ENCODE assay signal across 8 cellular contexts in the genomic region with DNA sequence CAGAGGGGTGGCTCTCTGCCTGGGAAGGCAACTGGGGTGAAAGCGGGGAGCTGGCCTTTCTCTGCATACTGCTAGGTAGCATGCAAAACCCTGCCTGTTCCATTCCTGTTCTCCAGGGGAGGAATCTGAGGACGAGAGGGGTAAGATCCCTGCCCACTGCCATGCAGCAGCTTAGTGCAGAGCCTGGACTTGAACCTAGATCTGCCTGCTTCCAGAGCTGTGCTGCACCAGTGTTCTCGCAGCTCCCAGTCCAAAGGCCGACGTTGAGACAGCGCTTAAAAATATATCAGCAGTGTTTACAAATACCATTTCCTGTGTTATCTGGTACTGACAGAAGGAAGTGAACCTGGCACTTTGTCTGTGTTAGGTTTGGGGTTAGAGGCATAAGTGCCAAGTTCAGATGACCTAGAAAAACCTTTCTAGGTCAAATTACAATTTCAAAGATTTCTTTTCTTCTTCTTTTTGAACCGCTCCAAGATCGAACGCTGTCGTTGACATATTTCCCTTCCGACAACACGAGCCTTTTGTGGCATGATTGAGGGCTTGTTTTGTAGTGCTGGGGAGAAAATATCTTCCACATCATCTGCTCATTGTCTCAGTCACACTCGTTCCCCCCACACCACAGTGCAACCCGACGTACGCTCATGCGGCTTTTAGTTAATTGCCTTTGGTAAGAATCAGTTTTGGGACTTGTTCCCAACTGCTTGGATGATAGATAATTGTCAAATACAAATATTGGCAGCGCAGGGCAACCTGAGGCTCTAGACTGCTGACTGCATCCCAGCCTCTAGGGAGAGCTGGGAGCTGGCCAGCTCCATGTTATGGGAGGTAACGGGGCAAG. TPM values are rescaled to one million over a fixed set of nuclear protein-coding genes. Genes with fewer than 3 reads are reported as not detected.
DNase-seq lines count a peak whose midpoint lies in the region; ATAC-seq and TF ChIP-seq lines count a peak whose summit lies in the region.

No MANE protein-coding gene starts in this region.

- no peaks in the 10 kb centered on the region for H3K9me3 ChIP-seq in fibroblast of lung (ENCODE audit: control insufficient read depth, insufficient read depth, low read depth, low read length)
- no peaks in the 10 kb centered on the region for H3K9me3 ChIP-seq in upper lobe of left lung

- no peak for TF ChIP-seq CTCF in fibroblast of lung (conservative IDR thresholded peaks at IDR 0.05 in 1 of 2, IDR thresholded peaks at IDR 0.05 in 1 of 2; ENCODE audit: low read depth in 1 of 2, low read length in 2 of 2)
- no peak for TF ChIP-seq CTCF in upper lobe of left lung (IDR thresholded peaks at IDR 0.05)
- TF ChIP-seq CTCF in type B pancreatic cell (conservative IDR thresholded peaks at IDR 0.05) = no peak

- peaks cover 20% of the 10 kb centered on the region for H3K79me2 ChIP-seq in fibroblast of lung (ENCODE audit: control insufficient read depth, insufficient read depth, low read length)

- H3K36me3 ChIP-seq in fibroblast of lung (ENCODE audit: control insufficient read depth, insufficient read depth, low read length) = no peaks in the 10 kb centered on the region
- no peaks in the 10 kb centered on the region for H3K36me3 ChIP-seq in upper lobe of left lung

- H3K27me3 ChIP-seq in fibroblast of lung (ENCODE audit: control insufficient read depth, insufficient read depth, low read length) (no peaks in the 10 kb centered on the region), upper lobe of left lung (no peaks in the 10 kb centered on the region)

- TF ChIP-seq EP300 in upper lobe of left lung (IDR thresholded peaks at IDR 0.05) = peak in 2 of 4 donors; percentile 78 to 85

- no peak overlapping the region for H3K4me3 ChIP-seq in fibroblast of lung (replicated peaks in 1 of 4; ENCODE audit: control extremely low read depth in 1 of 4, insufficient read depth in 1 of 4, low read depth in 3 of 4, low read length in 4 of 4)
- H3K4me3 ChIP-seq in upper lobe of left lung = no peak overlapping the region

- no peak overlapping the region for H2AFZ ChIP-seq in fibroblast of lung (ENCODE audit: low read length)

- peaks cover 16% of the 10 kb centered on the region for H3K27me3 Mint-ChIP-seq in type B pancreatic cell

- no peaks in the 10 kb centered on the region for H3K9me3 Mint-ChIP-seq in type B pancreatic cell

- H3K36me3 Mint-ChIP-seq in type B pancreatic cell = no peaks in the 10 kb centered on the region

- H4K20me1 ChIP-seq in fibroblast of lung (ENCODE audit: control insufficient read depth, extremely low read depth, insufficient read depth, low read length) = no peaks in the 10 kb centered on the region

- ATAC-seq in upper lobe of left lung (ENCODE audit: low FRiP score in 2 of 2) (peak in 1 of 2 donors; percentile 44), HG03108 (IDR thresholded peaks at IDR 0.05; ENCODE audit: unreplicated experiment) (no peak)

- H3K9ac ChIP-seq in fibroblast of lung (ENCODE audit: insufficient read depth, low read length) = no peak overlapping the region

- WGBS in upper lobe of left lung, 2 donors = 18 to 23% methylated on average over 17 to 19 of the region's 19 CpGs

- no peak overlapping the region for H3K27ac Mint-ChIP-seq in type B pancreatic cell

- H3K27ac ChIP-seq in fibroblast of lung (ENCODE audit: insufficient read depth, low read length) (no peak overlapping the region), upper lobe of left lung (peak overlapping the region; percentile 11 to 55 (median 28))

- TF ChIP-seq POLR2A in upper lobe of left lung (IDR thresholded peaks at IDR 0.05) = no peak

- no peak overlapping the region for H3K4me3 Mint-ChIP-seq in type B pancreatic cell

- H3K4me1 ChIP-seq in fibroblast of lung (ENCODE audit: control insufficient read depth, extremely low read depth, insufficient read depth, low read length) = peaks cover 35% of the 10 kb centered on the region
- peaks cover 62 to 69% (median 63%) of the 10 kb centered on the region in 4 donors for H3K4me1 ChIP-seq in upper lobe of left lung

- DNase-seq in stimulated activated naive CD4-positive, alpha-beta T cell (lab: John Stamatoyannopoulos, UW) = peak; percentile 15 to 71 (median 41)
- no peak for DNase-seq in stimulated activated naive CD4-positive, alpha-beta T cell treated with Interleukin-2 at 50 U/mL for 16 hours (lab: John Stamatoyannopoulos, UW)
- DNase-seq in OCI-M2 (lab: John Stamatoyannopoulos, UW; ENCODE audit: unreplicated experiment) (peak; percentile 23), fibroblast of lung (ENCODE audit: low read depth in 2 of 2) (peak; percentile 53 to 57), upper lobe of left lung (no peak), type B pancreatic cell (ENCODE audit: extremely low spot score, unreplicated experiment) (no peak), globus pallidus (ENCODE audit: low spot score) (no peak)

- peaks cover 16% of the 10 kb centered on the region for H3K4me1 Mint-ChIP-seq in type B pancreatic cell (ENCODE audit: unreplicated experiment)

- H3K4me2 ChIP-seq in fibroblast of lung (ENCODE audit: extremely low read depth, insufficient read depth, low read length) = peak overlapping the region; percentile 11

RNA-seq across cellular contexts. Expression of gene TOX2, which starts 44.6 kb away (rescaled TPM):
- total RNA-seq in fibroblast of lung (4.4 and 5.9 TPM in 2 replicates), upper lobe of left lung (10 to 100 TPM in 5 of 6 donors, 1 to 10 TPM in 1; 7.2 to 29.3 (median 23.7) TPM), type B pancreatic cell (ENCODE audit: low replicate concordance) (1.5 and 4.7 TPM in 2 replicates)
- 9.6 and 14.8 TPM in 2 replicates for polyA plus RNA-seq in fibroblast of lung
- polyA plus RNA-seq in fibroblast of lung (2012) = 31.4 and 38.5 TPM in 2 replicates
- 20.1 and 28.9 TPM in 2 replicates for polyA minus RNA-seq in fibroblast of lung (ENCODE audit: low replicate concordance)

Comparison
In these comparisons a context has a peak if more than half of its experiments do, and no peak if none do; other contexts are left out.
1. DNase-seq: peak in stimulated activated naive CD4-positive, alpha-beta T cell (6 of 6), OCI-M2 (single experiment) and fibroblast of lung (2 of 2); none in stimulated activated naive CD4-positive, alpha-beta T cell treated with Interleukin-2 at 50 U/mL for 16 hours (single experiment), upper lobe of left lung (0 of 2), type B pancreatic cell (single experiment) and globus pallidus (single experiment).